17 cellular contexts compared by ENCODE assay signal in the genomic region with DNA sequence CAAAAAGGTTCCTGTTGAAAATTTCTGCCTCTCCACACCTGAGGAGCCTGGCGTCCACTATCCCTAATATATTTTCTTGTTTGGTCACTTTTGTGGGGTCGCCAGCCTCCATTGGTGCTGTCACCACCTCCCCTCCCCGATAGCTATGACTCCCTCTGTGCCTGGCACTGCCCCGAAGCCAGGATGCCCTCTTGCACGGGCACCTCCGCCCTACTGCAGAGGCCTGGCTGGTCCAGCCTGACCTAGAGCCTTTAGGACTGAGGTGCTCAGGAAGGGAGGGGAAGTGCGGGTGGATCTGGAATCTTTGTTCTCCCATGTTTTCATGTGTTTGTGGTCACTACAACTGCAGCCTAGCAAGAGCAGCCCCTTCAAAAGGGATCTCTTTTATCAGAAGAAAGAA.
DNase-seq lines count a peak whose midpoint lies in the region; ATAC-seq and TF ChIP-seq lines count a peak whose summit lies in the region.
"Had no signal": no experiment of that assay in that cellular context is flagged by ENCODE, and none has a peak within 500 bp of the region (broad histone marks: within the 10 kb centered on the region; RNA-seq: fewer than 3 reads in every experiment).

No MANE protein-coding gene starts in this region.

- peaks cover 23% of the 10 kb centered on the region for H3K9me3 Mint-ChIP-seq in glutamatergic neuron (ENCODE audit: unreplicated experiment)
- H3K9me3 Mint-ChIP-seq in type B pancreatic cell, result no peaks in the 10 kb centered on the region
- H3K9me3 Mint-ChIP-seq: CD14-positive monocyte; CD4-positive, alpha-beta memory T cell had no signal

- no peak overlapping the region for H2AK5ac ChIP-seq in mesenchymal stem cell (ENCODE audit: low read length, severe bottlenecking)

- H3K4me3 ChIP-seq in left ventricle myocardium inferior, result no peak overlapping the region
- no peak overlapping the region for H3K4me3 ChIP-seq in mesenchymal stem cell (ENCODE audit: insufficient read depth in 1 of 2, low read depth in 1 of 2, low read length in 2 of 2)
- H3K4me3 ChIP-seq: BLaER1, GM23248 had no signal

- ATAC-seq in Right ventricle myocardium superior (ENCODE audit: poor library complexity), result no peak

- no peak overlapping the region for H2BK5ac ChIP-seq in mesenchymal stem cell (ENCODE audit: low read depth, low read length, poor library complexity, severe bottlenecking)

- H3K4me2 ChIP-seq in mesenchymal stem cell (ENCODE audit: low read length, poor library complexity, severe bottlenecking), result no peak overlapping the region
- H3K4me2 ChIP-seq: BLaER1 had no signal

- peak overlapping the region; percentile 42 for H4K8ac ChIP-seq in mesenchymal stem cell (ENCODE audit: low read length)

- H3K4me3 Mint-ChIP-seq in glutamatergic neuron (ENCODE audit: unreplicated experiment), result no peak overlapping the region
- no peak overlapping the region for H3K4me3 Mint-ChIP-seq in type B pancreatic cell
- H3K4me3 Mint-ChIP-seq: CD4-positive, alpha-beta memory T cell had no signal

- H3K4me1 ChIP-seq in left ventricle myocardium inferior (peaks cover 37% of the 10 kb centered on the region), mesenchymal stem cell (ENCODE audit: control insufficient read depth, insufficient read depth, low read depth, low read length) (peaks cover 3% of the 10 kb centered on the region)

- intact Hi-C loops in left ventricle myocardium inferior (cut with micrococcal nuclease), result no loop called here
- intact Hi-C loops in Right ventricle myocardium superior (cut with DNase I), result no loop called here

- no peak overlapping the region for H3K9ac ChIP-seq in mesenchymal stem cell (ENCODE audit: low read length)
- H3K9ac ChIP-seq: BLaER1, GM23248 had no signal

- WGBS in mesenchymal stem cell, result 88% methylated on average over 7 of the region's 7 CpGs

- no peak overlapping the region for H3K18ac ChIP-seq in mesenchymal stem cell (ENCODE audit: low read depth in 1 of 2, low read length in 2 of 2)

- H2AFZ ChIP-seq in mesenchymal stem cell (ENCODE audit: low read depth, low read length), result no peak overlapping the region
- H2AFZ ChIP-seq: GM23248 had no signal

- no peak for DNase-seq in left ventricle myocardium inferior
- DNase-seq in Right ventricle myocardium superior, result no peak
- no peak for DNase-seq in glutamatergic neuron
- DNase-seq in mesenchymal stem cell, result no peak
- no peak for DNase-seq in type B pancreatic cell (ENCODE audit: extremely low spot score, unreplicated experiment)
- DNase-seq in NCI-H1694 treated with DMSO at 0.1 percent for 48 hours (lab: John Stamatoyannopoulos, UW), result no peak
- no peak for DNase-seq in NCI-H82 treated with DMSO at 0.1 percent for 48 hours (lab: John Stamatoyannopoulos, UW; ENCODE audit: unreplicated experiment)
- no peak for DNase-seq in activated CD8-positive, alpha-beta memory T cell treated with anti-CD3 and anti-CD28 coated beads for 24 hours
- DNase-seq: 8988T; CD4-positive, alpha-beta memory T cell; DND-41; EL; GM23248; HCEC 1CT had no signal

- no peaks in the 10 kb centered on the region for H3K79me1 ChIP-seq in mesenchymal stem cell (replicated peaks; ENCODE audit: low read length, poor library complexity, severe bottlenecking)

- H3K27ac Mint-ChIP-seq in glutamatergic neuron (ENCODE audit: unreplicated experiment) (peak overlapping the region; percentile 52), type B pancreatic cell (peak overlapping the region; percentile 61)
- H3K27ac Mint-ChIP-seq: CD4-positive, alpha-beta memory T cell had no signal

- H3K23ac ChIP-seq in mesenchymal stem cell (ENCODE audit: low read length in 2 of 2), result no peak overlapping the region

- TF ChIP-seq CTCF in left ventricle myocardium inferior (IDR thresholded peaks at IDR 0.05; ENCODE audit: borderline replicate concordance), result no peak
- no peak for TF ChIP-seq CTCF in glutamatergic neuron (IDR thresholded peaks at IDR 0.05; ENCODE audit: partially characterized antibody, unreplicated experiment)
- TF ChIP-seq CTCF in type B pancreatic cell (conservative IDR thresholded peaks at IDR 0.05), result no peak

- no peak overlapping the region for H4K91ac ChIP-seq in mesenchymal stem cell (ENCODE audit: low read length)

- H3K27me3 ChIP-seq in left ventricle myocardium inferior (ENCODE audit: low read depth) (no peaks in the 10 kb centered on the region), mesenchymal stem cell (ENCODE audit: control insufficient read depth in 1 of 2, insufficient read depth in 1 of 2, low read length in 2 of 2) (peaks cover 9 to 12% of the 10 kb centered on the region in 2 experiments)
- H3K27me3 ChIP-seq: BLaER1 had no signal

- peaks cover 58% of the 10 kb centered on the region for H3K4me1 Mint-ChIP-seq in glutamatergic neuron (ENCODE audit: low read depth, unreplicated experiment)
- H3K4me1 Mint-ChIP-seq in type B pancreatic cell (ENCODE audit: unreplicated experiment), result peaks cover 13% of the 10 kb centered on the region
- H3K4me1 Mint-ChIP-seq: CD14-positive monocyte; CD4-positive, alpha-beta memory T cell had no signal

- H3K27ac ChIP-seq in left ventricle myocardium inferior (replicated peaks), result peak overlapping the region; percentile 27
- no peak overlapping the region for H3K27ac ChIP-seq in mesenchymal stem cell (ENCODE audit: low read length, poor library complexity, severe bottlenecking)
- H3K27ac ChIP-seq: BLaER1, GM23248, HL-60 had no signal

- H3K36me3 Mint-ChIP-seq in glutamatergic neuron (ENCODE audit: unreplicated experiment), result no peaks in the 10 kb centered on the region
- peaks cover 7% of the 10 kb centered on the region for H3K36me3 Mint-ChIP-seq in type B pancreatic cell
- H3K36me3 Mint-ChIP-seq: CD14-positive monocyte; CD4-positive, alpha-beta memory T cell had no signal

- H3K36me3 ChIP-seq in left ventricle myocardium inferior, result no peaks in the 10 kb centered on the region
- H3K36me3 ChIP-seq in mesenchymal stem cell (ENCODE audit: control insufficient read depth in 1 of 2, insufficient read depth in 2 of 2, low read depth in 1 of 2, low read length in 2 of 2), result no peaks in the 10 kb centered on the region

- H2BK12ac ChIP-seq in mesenchymal stem cell (ENCODE audit: low read length in 2 of 2), result no peak overlapping the region

- no peak overlapping the region for H3K4ac ChIP-seq in mesenchymal stem cell (ENCODE audit: low read depth in 1 of 2, low read length in 2 of 2)

- no peaks in the 10 kb centered on the region for H3K9me3 ChIP-seq in left ventricle myocardium inferior (replicated peaks)
- H3K9me3 ChIP-seq in mesenchymal stem cell (ENCODE audit: control insufficient read depth, low read length), result no peaks in the 10 kb centered on the region
- H3K9me3 ChIP-seq: BLaER1 had no signal

- no peak overlapping the region for H2BK120ac ChIP-seq in mesenchymal stem cell (ENCODE audit: low read depth, low read length)

- H2BK15ac ChIP-seq in mesenchymal stem cell (ENCODE audit: low read depth, poor library complexity, severe bottlenecking), result no peak overlapping the region

- H3K27me3 Mint-ChIP-seq in glutamatergic neuron (ENCODE audit: unreplicated experiment) (peaks cover 7% of the 10 kb centered on the region), type B pancreatic cell (no peaks in the 10 kb centered on the region)
- H3K27me3 Mint-ChIP-seq: CD4-positive, alpha-beta memory T cell had no signal

- no peak overlapping the region for H3K14ac ChIP-seq in mesenchymal stem cell (ENCODE audit: low read length in 2 of 2)
